16 cellular contexts compared by ENCODE assay signal in genomic region chr2:150569761-150570160, GRCh38.
DNase-seq lines count a peak whose midpoint lies in the region; TF ChIP-seq lines count a peak whose summit lies in the region.
"Had no signal": no experiment of that assay in that cellular context is flagged by ENCODE, and none has a peak within 500 bp of the region (broad histone marks: within the 10 kb centered on the region; RNA-seq: fewer than 3 reads in every experiment).

No MANE protein-coding gene starts in this region.

- H3K4me3 ChIP-seq in SJSA1: no peak overlapping the region
- no peak overlapping the region for H3K4me3 ChIP-seq in trophoblast cell (ENCODE audit: low read depth, low read length)
- no peak overlapping the region for H3K4me3 ChIP-seq in H7 (ENCODE audit: insufficient read depth, low read depth, low read length)
- H3K4me3 ChIP-seq: GM23338 had no signal

- H3K9me3 ChIP-seq in SJSA1 (replicated peaks) (no peaks in the 10 kb centered on the region), trophoblast cell (ENCODE audit: insufficient read depth, low read depth, low read length) (no peaks in the 10 kb centered on the region)

- no peak for DNase-seq in HFFc6
- no peak for DNase-seq in SJSA1 (ENCODE audit: low read depth in 1 of 2, low spot score in 2 of 2)
- peak; percentile 30 for DNase-seq in foreskin melanocyte
- peak in 1 of 2 donors; percentile 6 for DNase-seq in trophoblast cell
- DNase-seq in GM03348 (ENCODE audit: low spot score): no peak
- DNase-seq in stimulated activated naive CD4-positive, alpha-beta T cell (lab: John Stamatoyannopoulos, UW): no peak
- no peak for DNase-seq in H7
- DNase-seq: ACHN, AML-193, KBM-7, NCI-H1417, NCI-H187 treated with DMSO at 0.1 percent for 48 hours, NCI-H226, NCI-H524 had no signal

- H2BK120ac ChIP-seq in trophoblast cell (ENCODE audit: insufficient read depth, low read length, poor library complexity): peak overlapping the region; percentile 81

- no peak overlapping the region for H3K14ac ChIP-seq in trophoblast cell (ENCODE audit: low read length)

- H3K36me3 Mint-ChIP-seq in HFFc6 (ENCODE audit: low read depth): no peaks in the 10 kb centered on the region

- no CpG with 5 or more reads among the region's 4 CpGs for WGBS in trophoblast cell (ENCODE audit: extremely low coverage, insufficient coverage, insufficient read length)

- H3K27me3 ChIP-seq in SJSA1 (replicated peaks): no peaks in the 10 kb centered on the region
- H3K27me3 ChIP-seq in trophoblast cell (ENCODE audit: insufficient read depth, low read length): no peaks in the 10 kb centered on the region
- no peaks in the 10 kb centered on the region for H3K27me3 ChIP-seq in H7 (ENCODE audit: control insufficient read depth, insufficient read depth, low read length)

- H3K79me1 ChIP-seq in trophoblast cell (ENCODE audit: low read length): peaks cover 4% of the 10 kb centered on the region

- H2AK5ac ChIP-seq in trophoblast cell (ENCODE audit: low read length): no peak overlapping the region

- H3K9me3 Mint-ChIP-seq in HFFc6: no peaks in the 10 kb centered on the region
- H3K9me3 Mint-ChIP-seq: GM23338 had no signal

- H4K91ac ChIP-seq in trophoblast cell (ENCODE audit: low read depth, low read length): peak overlapping the region; percentile 20

- no peaks in the 10 kb centered on the region for H3K79me2 ChIP-seq in trophoblast cell (ENCODE audit: control insufficient read depth, insufficient read depth, low read length, poor library complexity)

- H4K12ac ChIP-seq in trophoblast cell (ENCODE audit: low read depth, low read length): no peak overlapping the region

- TF ChIP-seq CTCF in HFFc6 (IDR thresholded peaks at IDR 0.05): no peak

- H3K27me3 Mint-ChIP-seq in HFFc6 (ENCODE audit: insufficient read depth): no peaks in the 10 kb centered on the region

- H3K4me3 Mint-ChIP-seq in HFFc6: 0 out of 2 replicates have a peak overlapping the region, but pooled peaks have one; percentile 2
- H3K4me3 Mint-ChIP-seq: GM23338 had no signal

- peaks cover 98% of the 10 kb centered on the region for H3K4me1 Mint-ChIP-seq in HFFc6 (ENCODE audit: low read depth)
- H3K4me1 Mint-ChIP-seq: GM23338 had no signal

- peak overlapping the region; percentile 69 for H2BK12ac ChIP-seq in trophoblast cell (ENCODE audit: low read length)

- no peak overlapping the region for H2AFZ ChIP-seq in trophoblast cell (ENCODE audit: insufficient read depth, low read length, poor library complexity)
- H2AFZ ChIP-seq: GM23338 had no signal

- H3K27ac ChIP-seq in SJSA1: peak overlapping the region; percentile 87
- H3K27ac ChIP-seq in trophoblast cell (ENCODE audit: low read depth, low read length): no peak overlapping the region
- H3K27ac ChIP-seq: C4-2B had no signal

- H4K8ac ChIP-seq in trophoblast cell (ENCODE audit: low read depth, low read length): no peak overlapping the region

- H3K36me3 ChIP-seq in SJSA1 (no peaks in the 10 kb centered on the region), trophoblast cell (ENCODE audit: control insufficient read depth in 1 of 2, insufficient read depth in 2 of 2, low read length in 2 of 2) (no peaks in the 10 kb centered on the region), H7 (replicated peaks; ENCODE audit: control insufficient read depth, insufficient read depth, low read length) (no peaks in the 10 kb centered on the region)

- no peak overlapping the region for H2BK5ac ChIP-seq in trophoblast cell (ENCODE audit: low read depth, low read length, poor library complexity)

- H3K9ac ChIP-seq in trophoblast cell (ENCODE audit: low read length): no peak overlapping the region

- H3K23ac ChIP-seq in trophoblast cell (ENCODE audit: low read length): no peak overlapping the region

- H3K18ac ChIP-seq in trophoblast cell (ENCODE audit: low read length): no peak overlapping the region

- H3K4me2 ChIP-seq in trophoblast cell (ENCODE audit: low read length): no peak overlapping the region
- H3K4me2 ChIP-seq: GM23338 had no signal

- peak overlapping the region; percentile 87 for H3K27ac Mint-ChIP-seq in HFFc6
- H3K27ac Mint-ChIP-seq: GM23338 had no signal

- H3K4ac ChIP-seq in trophoblast cell (ENCODE audit: low read depth, low read length): no peak overlapping the region

- H3K4me1 ChIP-seq in SJSA1 (replicated peaks) (peaks cover 61% of the 10 kb centered on the region), trophoblast cell (ENCODE audit: control insufficient read depth in 1 of 2, insufficient read depth in 2 of 2, low read length in 2 of 2) (peaks cover 0 to 2% of the 10 kb centered on the region in 2 experiments)
